15 cellular contexts compared by ENCODE assay signal in the genomic region with DNA sequence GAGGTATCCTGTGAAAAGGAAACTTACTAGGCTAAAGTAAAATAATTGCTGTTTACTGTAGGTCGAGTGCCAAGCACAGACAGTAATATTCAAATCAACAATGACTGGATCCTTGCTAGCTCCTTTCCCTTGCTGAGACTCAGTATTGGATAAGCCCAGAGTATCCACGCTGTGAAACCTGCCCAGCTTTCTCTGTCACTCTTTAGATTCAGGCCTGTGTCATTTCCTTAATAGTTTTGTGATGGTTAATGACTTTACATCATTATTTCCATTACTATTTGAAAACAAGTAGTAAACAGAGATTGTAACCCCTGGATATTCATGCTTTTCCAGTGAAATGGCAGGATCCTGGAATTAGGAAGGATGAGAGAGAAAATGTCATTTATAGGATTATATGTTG.
A peak's percentile ranks its signal among the peaks of the same experiment; 100 is the strongest.
DNase-seq lines count a peak whose midpoint lies in the region; TF ChIP-seq lines count a peak whose summit lies in the region.
"Had no signal": no experiment of that assay in that cellular context is flagged by ENCODE, and none has a peak within 500 bp of the region (broad histone marks: within the 10 kb centered on the region; RNA-seq: fewer than 3 reads in every experiment).

No MANE protein-coding gene starts in this region.

- TF ChIP-seq CTCF in A673 (conservative IDR thresholded peaks at IDR 0.05; ENCODE audit: low read depth, low read length) (no peak), mesothelial cell of epicardium (IDR thresholded peaks at IDR 0.05; ENCODE audit: unreplicated experiment) (no peak)

- H3K4me3 ChIP-seq in A673 (ENCODE audit: low read depth, low read length, poor library complexity, severe bottlenecking), result no peak overlapping the region
- H3K4me3 ChIP-seq in HUES48 (ENCODE audit: low read depth, low read length), result no peak overlapping the region
- H3K4me3 ChIP-seq: esophagus muscularis mucosa had no signal

- no TSS peak for BruUV-seq in A673 (replicated peaks; lab: Mats Ljungman, UMichigan)

- DNase-seq in A673 (ENCODE audit: low spot score), result no peak
- DNase-seq in dermis microvascular lymphatic vessel endothelial cell (ENCODE audit: low read depth in 2 of 2), result peak; percentile 71 to 79
- DNase-seq in mesothelial cell of epicardium (ENCODE audit: low spot score in 2 of 2, unreplicated experiment in 2 of 2), result no peak
- DNase-seq in C1 segment of cervical spinal cord (lab: John Stamatoyannopoulos, UW), result no peak
- DNase-seq in activated T-cell treated with anti-CD3 and anti-CD28 coated beads for 4 hours, result no peak
- no peak for DNase-seq in activated CD8-positive, alpha-beta memory T cell treated with anti-CD3 and anti-CD28 coated beads for 24 hours
- DNase-seq in activated naive CD4-positive, alpha-beta T cell treated with anti-CD3 and anti-CD28 coated beads, Interleukin-2, amount 50 U/mL, for 16 hours, result no peak
- DNase-seq: activated naive CD8-positive, alpha-beta T cell treated with anti-CD3 and anti-CD28 coated beads, Interleukin-2, amount 10 ng/mL, durations not matched to agents 7 days and 5 days; central memory CD4-positive, alpha-beta T cell; DMS153; hypothalamus; occipital lobe; stimulated activated naive CD8-positive, alpha-beta T cell treated with anti-CD3 and anti-CD28 coated beads, Interleukin-15, amount 100 ng/mL, for 72 hours had no signal

- no peak overlapping the region for H3K9ac ChIP-seq in HUES48 (ENCODE audit: low read depth, low read length)

- peaks cover 68% of the 10 kb centered on the region for H3K4me1 Mint-ChIP-seq in mesothelial cell of epicardium

- peak overlapping the region; percentile 33 for H3K27ac Mint-ChIP-seq in mesothelial cell of epicardium
- H3K27ac Mint-ChIP-seq: stimulated activated naive CD8-positive, alpha-beta T cell treated with anti-CD3 and anti-CD28 coated beads, Interleukin-15, amount 100 ng/mL, for 72 hours had no signal

- H3K27ac ChIP-seq in A673 (ENCODE audit: low read depth, low read length, poor library complexity, severe bottlenecking) (peak overlapping the region; percentile 93), HUES48 (ENCODE audit: low read depth, low read length) (peak overlapping the region; percentile 67)

- intact Hi-C loops in A673 (cut with micrococcal nuclease; ENCODE audit: unreplicated experiment), result no loop called here

- peaks cover 79% of the 10 kb centered on the region for H3K4me1 ChIP-seq in A673 (ENCODE audit: insufficient read depth, low read length, poor library complexity, severe bottlenecking)
- H3K4me1 ChIP-seq in HUES48 (ENCODE audit: control insufficient read depth, insufficient read depth, low read length), result peaks cover 55% of the 10 kb centered on the region

- H3K9me3 ChIP-seq in A673 (ENCODE audit: low read depth, low read length, poor library complexity, severe bottlenecking), result no peaks in the 10 kb centered on the region
- H3K9me3 ChIP-seq in HUES48 (ENCODE audit: control insufficient read depth, insufficient read depth, low read length), result no peaks in the 10 kb centered on the region
- H3K9me3 ChIP-seq: esophagus muscularis mucosa had no signal

- CTCF ChIA-PET in A673 (lab: Charles Lee), result no interaction called here

- no peak overlapping the region for H3K4me3 Mint-ChIP-seq in mesothelial cell of epicardium
- H3K4me3 Mint-ChIP-seq: activated naive CD8-positive, alpha-beta T cell treated with anti-CD3 and anti-CD28 coated beads, Interleukin-2, amount 10 ng/mL, durations not matched to agents 7 days and 5 days; stimulated activated naive CD8-positive, alpha-beta T cell treated with anti-CD3 and anti-CD28 coated beads, Interleukin-15, amount 100 ng/mL, for 72 hours had no signal

- POLR2A ChIA-PET in A673 (lab: Charles Lee; ENCODE audit: low non-redundant PET), result no interaction called here

- H3K27me3 ChIP-seq in A673 (replicated peaks; ENCODE audit: insufficient read depth, low read depth, low read length, poor library complexity), result no peaks in the 10 kb centered on the region
- no peaks in the 10 kb centered on the region for H3K27me3 ChIP-seq in HUES48 (ENCODE audit: control insufficient read depth, insufficient read depth, low read length)
- H3K27me3 ChIP-seq: esophagus muscularis mucosa had no signal

- H3K36me3 ChIP-seq in A673 (ENCODE audit: insufficient read depth, low read length, poor library complexity, severe bottlenecking) (no peaks in the 10 kb centered on the region), HUES48 (ENCODE audit: control insufficient read depth, insufficient read depth, low read length) (no peaks in the 10 kb centered on the region)
- H3K36me3 ChIP-seq: esophagus muscularis mucosa had no signal

- peaks cover 6% of the 10 kb centered on the region for H3K36me3 Mint-ChIP-seq in mesothelial cell of epicardium

- peaks cover 4% of the 10 kb centered on the region for H3K9me3 Mint-ChIP-seq in mesothelial cell of epicardium
- H3K9me3 Mint-ChIP-seq: activated naive CD8-positive, alpha-beta T cell treated with anti-CD3 and anti-CD28 coated beads, Interleukin-2, amount 10 ng/mL, durations not matched to agents 7 days and 5 days; stimulated activated naive CD8-positive, alpha-beta T cell treated with anti-CD3 and anti-CD28 coated beads, Interleukin-15, amount 100 ng/mL, for 72 hours had no signal

- no peaks in the 10 kb centered on the region for H3K27me3 Mint-ChIP-seq in mesothelial cell of epicardium (ENCODE audit: low read depth)
- H3K27me3 Mint-ChIP-seq: activated naive CD8-positive, alpha-beta T cell treated with anti-CD3 and anti-CD28 coated beads, Interleukin-2, amount 10 ng/mL, durations not matched to agents 7 days and 5 days; stimulated activated naive CD8-positive, alpha-beta T cell treated with anti-CD3 and anti-CD28 coated beads, Interleukin-15, amount 100 ng/mL, for 72 hours had no signal

Comparison
In these comparisons a context has a peak if more than half of its experiments do, and no peak if none do; other contexts are left out.
1. DNase-seq: peak in dermis microvascular lymphatic vessel endothelial cell (2 of 2); none in A673 (single experiment), mesothelial cell of epicardium (0 of 2), C1 segment of cervical spinal cord (0 of 14), activated T-cell treated with anti-CD3 and anti-CD28 coated beads for 4 hours (single experiment), activated CD8-positive, alpha-beta memory T cell treated with anti-CD3 and anti-CD28 coated beads for 24 hours (single experiment) and activated naive CD4-positive, alpha-beta T cell treated with anti-CD3 and anti-CD28 coated beads, Interleukin-2, amount 50 U/mL, for 16 hours (single experiment).